In genomic region chrX:153800177-153800722, GRCh38 we compare ENCODE assay signal across 1 cellular context.
TF ChIP-seq lines count a peak whose summit lies in the region.

No MANE protein-coding gene starts in this region.

TF ChIP-seq in HCT116, 20 proteins besides CTCF, POLR2A, EP300 and RAD21:
- no peak for TF ChIP-seq ELF1 (IDR thresholded peaks at IDR 0.05; ENCODE audit: borderline replicate concordance, low read depth)
- TF ChIP-seq TCF7L2 (IDR thresholded peaks at IDR 0.05; ENCODE audit: borderline replicate concordance, extremely low read depth, insufficient read depth, insufficient read length): no peak
- no peak for TF ChIP-seq YY1 (IDR thresholded peaks at IDR 0.05; ENCODE audit: extremely low read depth, insufficient replicate concordance, low read depth, low read length)
- TF ChIP-seq, protein P1, sequence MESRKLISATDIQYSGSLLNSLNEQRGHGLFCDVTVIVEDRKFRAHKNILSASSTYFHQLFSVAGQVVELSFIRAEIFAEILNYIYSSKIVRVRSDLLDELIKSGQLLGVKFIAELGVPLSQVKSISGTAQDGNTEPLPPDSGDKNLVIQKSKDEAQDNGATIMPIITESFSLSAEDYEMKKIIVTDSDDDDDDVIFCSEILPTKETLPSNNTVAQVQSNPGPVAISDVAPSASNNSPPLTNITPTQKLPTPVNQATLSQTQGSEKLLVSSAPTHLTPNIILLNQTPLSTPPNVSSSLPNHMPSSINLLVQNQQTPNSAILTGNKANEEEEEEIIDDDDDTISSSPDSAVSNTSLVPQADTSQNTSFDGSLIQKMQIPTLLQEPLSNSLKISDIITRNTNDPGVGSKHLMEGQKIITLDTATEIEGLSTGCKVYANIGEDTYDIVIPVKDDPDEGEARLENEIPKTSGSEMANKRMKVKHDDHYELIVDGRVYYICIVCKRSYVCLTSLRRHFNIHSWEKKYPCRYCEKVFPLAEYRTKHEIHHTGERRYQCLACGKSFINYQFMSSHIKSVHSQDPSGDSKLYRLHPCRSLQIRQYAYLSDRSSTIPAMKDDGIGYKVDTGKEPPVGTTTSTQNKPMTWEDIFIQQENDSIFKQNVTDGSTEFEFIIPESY (IDR thresholded peaks at IDR 0.05; ENCODE audit: extremely low read depth, insufficient replicate concordance, low read length): no peak
- TF ChIP-seq, protein P2, sequence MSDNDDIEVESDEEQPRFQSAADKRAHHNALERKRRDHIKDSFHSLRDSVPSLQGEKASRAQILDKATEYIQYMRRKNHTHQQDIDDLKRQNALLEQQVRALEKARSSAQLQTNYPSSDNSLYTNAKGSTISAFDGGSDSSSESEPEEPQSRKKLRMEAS (IDR thresholded peaks at IDR 0.05): no peak
- no peak for TF ChIP-seq EZH2 (IDR thresholded peaks at IDR 0.05)
- TF ChIP-seq SP1 (IDR thresholded peaks at IDR 0.05; ENCODE audit: low read depth): no peak
- no peak for TF ChIP-seq SRF (IDR thresholded peaks at IDR 0.05; ENCODE audit: low read depth)
- TF ChIP-seq ZFX (IDR thresholded peaks at IDR 0.05): no peak
- TF ChIP-seq FOSL1 (IDR thresholded peaks at IDR 0.05; ENCODE audit: low read depth): no peak
- TF ChIP-seq CBX3 (IDR thresholded peaks at IDR 0.05; ENCODE audit: low read depth): no peak
- TF ChIP-seq ZNF274 (IDR thresholded peaks at IDR 0.05; ENCODE audit: low read depth, low read length): no peak
- TF ChIP-seq POLR2AphosphoS5 (IDR thresholded peaks at IDR 0.05; ENCODE audit: low read depth, low read length): no peak
- TF ChIP-seq, protein P3, sequence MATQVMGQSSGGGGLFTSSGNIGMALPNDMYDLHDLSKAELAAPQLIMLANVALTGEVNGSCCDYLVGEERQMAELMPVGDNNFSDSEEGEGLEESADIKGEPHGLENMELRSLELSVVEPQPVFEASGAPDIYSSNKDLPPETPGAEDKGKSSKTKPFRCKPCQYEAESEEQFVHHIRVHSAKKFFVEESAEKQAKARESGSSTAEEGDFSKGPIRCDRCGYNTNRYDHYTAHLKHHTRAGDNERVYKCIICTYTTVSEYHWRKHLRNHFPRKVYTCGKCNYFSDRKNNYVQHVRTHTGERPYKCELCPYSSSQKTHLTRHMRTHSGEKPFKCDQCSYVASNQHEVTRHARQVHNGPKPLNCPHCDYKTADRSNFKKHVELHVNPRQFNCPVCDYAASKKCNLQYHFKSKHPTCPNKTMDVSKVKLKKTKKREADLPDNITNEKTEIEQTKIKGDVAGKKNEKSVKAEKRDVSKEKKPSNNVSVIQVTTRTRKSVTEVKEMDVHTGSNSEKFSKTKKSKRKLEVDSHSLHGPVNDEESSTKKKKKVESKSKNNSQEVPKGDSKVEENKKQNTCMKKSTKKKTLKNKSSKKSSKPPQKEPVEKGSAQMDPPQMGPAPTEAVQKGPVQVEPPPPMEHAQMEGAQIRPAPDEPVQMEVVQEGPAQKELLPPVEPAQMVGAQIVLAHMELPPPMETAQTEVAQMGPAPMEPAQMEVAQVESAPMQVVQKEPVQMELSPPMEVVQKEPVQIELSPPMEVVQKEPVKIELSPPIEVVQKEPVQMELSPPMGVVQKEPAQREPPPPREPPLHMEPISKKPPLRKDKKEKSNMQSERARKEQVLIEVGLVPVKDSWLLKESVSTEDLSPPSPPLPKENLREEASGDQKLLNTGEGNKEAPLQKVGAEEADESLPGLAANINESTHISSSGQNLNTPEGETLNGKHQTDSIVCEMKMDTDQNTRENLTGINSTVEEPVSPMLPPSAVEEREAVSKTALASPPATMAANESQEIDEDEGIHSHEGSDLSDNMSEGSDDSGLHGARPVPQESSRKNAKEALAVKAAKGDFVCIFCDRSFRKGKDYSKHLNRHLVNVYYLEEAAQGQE (IDR thresholded peaks at IDR 0.05; ENCODE audit: low read depth): no peak
- TF ChIP-seq SIN3A (IDR thresholded peaks at IDR 0.05; ENCODE audit: low read depth): no peak
- TF ChIP-seq EZH2phosphoT487 (IDR thresholded peaks at IDR 0.05; ENCODE audit: borderline replicate concordance): no peak
- TF ChIP-seq ATF3 (IDR thresholded peaks at IDR 0.05): no peak
- no peak for TF ChIP-seq EGR1 (IDR thresholded peaks at IDR 0.05; ENCODE audit: low read depth)
